In the genomic region with DNA sequence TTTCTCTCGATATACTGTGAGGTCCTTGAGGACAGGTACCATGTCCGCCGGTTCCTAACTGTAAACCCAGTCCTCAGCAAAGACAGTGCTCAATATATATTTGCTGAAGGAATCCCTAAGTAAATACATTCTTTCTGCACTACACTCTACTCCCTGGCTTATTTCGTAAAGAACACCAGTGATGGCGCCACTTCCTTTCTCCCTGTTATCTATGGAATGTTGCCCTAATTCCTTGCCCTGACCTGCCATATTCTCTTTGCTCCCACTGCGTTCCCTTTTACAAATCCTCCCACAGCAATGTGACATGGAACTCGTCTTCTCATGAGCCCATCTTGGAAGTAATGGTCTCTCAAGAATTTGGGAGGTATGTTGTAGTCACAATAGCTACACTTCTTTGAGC, we compare ENCODE assay signal across 33 cellular contexts.
"Had no signal": no experiment of that assay in that cellular context is flagged by ENCODE, and none has a peak within 500 bp of the region (broad histone marks: within the 10 kb centered on the region; RNA-seq: fewer than 3 reads in every experiment).

No MANE protein-coding gene starts in this region.

- H3K4me3 ChIP-seq: MG63 had no signal

- DNase-seq: Karpas-422, Kasumi-1, MG63, MV-4-11, NCI-H1048, NCI-H1092, NCI-H1092 treated with DMSO at 0.1 percent for 48 hours, NCI-H1105, NCI-H1105 treated with DMSO at 0.1 percent for 48 hours, NCI-H1417, NCI-H1417 treated with DMSO at 0.1 percent for 48 hours, NCI-H1436, NCI-H1436 treated with DMSO at 0.1 percent for 48 hours, NCI-H146, NCI-H1694, NCI-H1694 treated with DMSO at 0.1 percent for 48 hours, NCI-H187, NCI-H187 treated with DMSO at 0.1 percent for 48 hours, NCI-H1930, NCI-H2029, NCI-H2029 treated with DMSO at 0.1 percent for 48 hours, NCI-H2081, NCI-H2081 treated with DMSO at 0.1 percent for 48 hours, NCI-H2107, NCI-H2171, NCI-H2171 treated with DMSO at 0.1 percent for 48 hours, NCI-H2227 treated with DMSO at 0.1 percent for 48 hours, NCI-H226, NCI-H345, NCI-H446, NCI-H446 treated with DMSO at 0.1 percent for 48 hours, NCI-H510A, NCI-H510A treated with DMSO at 0.1 percent for 48 hours had no signal

- H3K9me3 ChIP-seq: MG63 had no signal

- H3K36me3 ChIP-seq: MG63 had no signal

- H3K27me3 ChIP-seq: MG63 had no signal
